ENCODE assay signal across 1 cellular context in the genomic region with DNA sequence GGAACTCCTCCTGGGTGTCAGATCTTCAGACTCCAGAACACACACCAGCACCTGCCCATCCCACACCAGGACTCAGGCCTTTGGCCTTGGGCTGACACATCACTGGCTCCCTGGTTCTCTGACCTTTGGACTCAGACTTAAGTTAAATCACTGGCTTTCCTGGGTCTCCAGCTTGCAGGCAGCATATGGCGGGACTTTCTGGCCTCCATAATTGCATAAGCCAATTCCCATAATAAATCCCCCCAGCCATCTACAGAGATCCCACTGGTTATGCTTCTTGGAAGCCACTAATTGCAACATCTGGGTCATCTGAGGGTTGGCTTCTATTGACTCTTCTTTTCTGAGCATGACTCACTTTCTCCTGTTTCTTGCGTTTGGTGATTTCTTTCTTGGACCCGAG.
TF ChIP-seq lines count a peak whose summit lies in the region.

No MANE protein-coding gene starts in this region.

TF ChIP-seq in IMR-90, 13 proteins besides CTCF, POLR2A, EP300 and RAD21:
- no peak for TF ChIP-seq MXI1 (IDR thresholded peaks at IDR 0.05; ENCODE audit: borderline replicate concordance, low read depth, low read length)
- TF ChIP-seq RCOR1 (IDR thresholded peaks at IDR 0.05; ENCODE audit: insufficient replicate concordance, low read length), result no peak
- no peak for TF ChIP-seq RFX5 (IDR thresholded peaks at IDR 0.05; ENCODE audit: low read depth, low read length)
- TF ChIP-seq FOS (IDR thresholded peaks at IDR 0.05; ENCODE audit: low read depth, low read length), result no peak
- TF ChIP-seq CEBPB (IDR thresholded peaks at IDR 0.05; ENCODE audit: low read depth, low read length), result 0 out of 2 replicates have a peak, but pooled peaks have one; percentile 24
- TF ChIP-seq, protein P1, sequence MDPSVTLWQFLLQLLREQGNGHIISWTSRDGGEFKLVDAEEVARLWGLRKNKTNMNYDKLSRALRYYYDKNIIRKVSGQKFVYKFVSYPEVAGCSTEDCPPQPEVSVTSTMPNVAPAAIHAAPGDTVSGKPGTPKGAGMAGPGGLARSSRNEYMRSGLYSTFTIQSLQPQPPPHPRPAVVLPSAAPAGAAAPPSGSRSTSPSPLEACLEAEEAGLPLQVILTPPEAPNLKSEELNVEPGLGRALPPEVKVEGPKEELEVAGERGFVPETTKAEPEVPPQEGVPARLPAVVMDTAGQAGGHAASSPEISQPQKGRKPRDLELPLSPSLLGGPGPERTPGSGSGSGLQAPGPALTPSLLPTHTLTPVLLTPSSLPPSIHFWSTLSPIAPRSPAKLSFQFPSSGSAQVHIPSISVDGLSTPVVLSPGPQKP (IDR thresholded peaks at IDR 0.05; ENCODE audit: borderline replicate concordance, low read depth, low read length), result no peak
- no peak for TF ChIP-seq CHD1 (IDR thresholded peaks at IDR 0.05; ENCODE audit: low read depth, low read length)
